Comparison of ENCODE assay signal across 17 cellular contexts in the genomic region with DNA sequence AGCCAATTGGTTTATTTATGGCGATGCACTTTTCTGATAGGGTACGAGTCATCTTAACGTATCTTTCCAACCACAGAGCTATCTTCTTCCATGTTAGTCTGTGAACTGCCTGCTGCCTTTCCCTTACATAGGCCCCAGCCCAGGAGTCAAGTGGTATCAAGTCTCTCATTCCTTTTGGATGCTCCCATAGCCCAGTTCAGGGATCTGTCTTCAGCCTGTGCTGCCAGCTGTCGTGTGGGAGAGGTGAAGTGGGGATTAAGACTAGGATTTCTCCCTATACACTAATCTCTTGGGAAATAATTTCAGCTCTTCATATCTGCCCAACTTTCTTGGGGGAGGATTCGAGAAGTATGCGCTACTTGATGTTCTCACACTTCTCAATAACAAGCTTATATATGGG.
DNase-seq lines count a peak whose midpoint lies in the region; TF ChIP-seq lines count a peak whose summit lies in the region.
"Had no signal": no experiment of that assay in that cellular context is flagged by ENCODE, and none has a peak within 500 bp of the region (broad histone marks: within the 10 kb centered on the region; RNA-seq: fewer than 3 reads in every experiment).

No MANE protein-coding gene starts in this region.

- H3K27ac ChIP-seq in WERI-Rb-1 (no peak overlapping the region), thyroid gland (no peak overlapping the region)
- H3K27ac ChIP-seq: BLaER1, GM23248 had no signal

- H3K9me3 ChIP-seq in WERI-Rb-1 (ENCODE audit: severe bottlenecking) (no peaks in the 10 kb centered on the region), thyroid gland (no peaks in the 10 kb centered on the region)

- H3K4me3 ChIP-seq in WERI-Rb-1 (ENCODE audit: low read depth, low read length) (no peak overlapping the region), thyroid gland (replicated peaks in 1 of 3) (no peak overlapping the region)
- H3K4me3 ChIP-seq: BLaER1, GM12878, GM23248 had no signal

- DNase-seq in NCI-H2171 treated with DMSO at 0.1 percent for 48 hours (lab: John Stamatoyannopoulos, UW) (peak; percentile 55), NCI-H2171 (lab: John Stamatoyannopoulos, UW) (no peak), NCI-H524 treated with DMSO at 0.1 percent for 48 hours (lab: John Stamatoyannopoulos, UW) (peak; percentile 95), WERI-Rb-1 (peak; percentile 76), dedifferentiated amniotic fluid mesenchymal stem cell (ENCODE audit: extremely low spot score) (no peak), thyroid gland (no peak)
- no peak for DNase-seq in stimulated activated CD4-positive, alpha-beta T cell treated with anti-CD3 and anti-CD28 coated beads, Interleukin-2, amount 100 ng/mL, for 48 hours
- DNase-seq: 8988T; CD4-positive, alpha-beta memory T cell; DMS 273 treated with DMSO at 0.1 percent for 48 hours; DMS53; DND-41; EL; GM23248; HCEC 1CT had no signal

- WGBS in thyroid gland, 2 donors = 93 to 95% methylated on average over 6 of the region's 6 CpGs

- H3K4me1 ChIP-seq in thyroid gland = peaks cover 6 to 8% of the 10 kb centered on the region in 2 donors
- H3K4me1 ChIP-seq: BLaER1 had no signal

- TF ChIP-seq POLR2A in thyroid gland (IDR thresholded peaks at IDR 0.05) = no peak

- intact Hi-C loops in thyroid gland (cut with DNase I) = no loop called here

- H3K27me3 ChIP-seq in WERI-Rb-1 (ENCODE audit: insufficient read depth, low read depth, severe bottlenecking) (no peaks in the 10 kb centered on the region), thyroid gland (no peaks in the 10 kb centered on the region)
- H3K27me3 ChIP-seq: BLaER1 had no signal

- no peak for TF ChIP-seq CTCF in WERI-Rb-1 (IDR thresholded peaks at IDR 0.05; ENCODE audit: low read depth, low read length)
- no peak for TF ChIP-seq CTCF in thyroid gland (IDR thresholded peaks at IDR 0.05)

- no peaks in the 10 kb centered on the region for H3K36me3 ChIP-seq in WERI-Rb-1
- H3K36me3 ChIP-seq in thyroid gland = no peaks in the 10 kb centered on the region
- H3K36me3 ChIP-seq: BLaER1 had no signal

Comparison
In these comparisons a context has a peak if more than half of its experiments do, and no peak if none do; other contexts are left out.
1. DNase-seq: peak in NCI-H2171 treated with DMSO at 0.1 percent for 48 hours (single experiment), NCI-H524 treated with DMSO at 0.1 percent for 48 hours (single experiment) and WERI-Rb-1 (single experiment); none in NCI-H2171 (single experiment), stimulated activated CD4-positive, alpha-beta T cell treated with anti-CD3 and anti-CD28 coated beads, Interleukin-2, amount 100 ng/mL, for 48 hours (0 of 2), dedifferentiated amniotic fluid mesenchymal stem cell (single experiment) and thyroid gland (0 of 2).